In the genomic region with DNA sequence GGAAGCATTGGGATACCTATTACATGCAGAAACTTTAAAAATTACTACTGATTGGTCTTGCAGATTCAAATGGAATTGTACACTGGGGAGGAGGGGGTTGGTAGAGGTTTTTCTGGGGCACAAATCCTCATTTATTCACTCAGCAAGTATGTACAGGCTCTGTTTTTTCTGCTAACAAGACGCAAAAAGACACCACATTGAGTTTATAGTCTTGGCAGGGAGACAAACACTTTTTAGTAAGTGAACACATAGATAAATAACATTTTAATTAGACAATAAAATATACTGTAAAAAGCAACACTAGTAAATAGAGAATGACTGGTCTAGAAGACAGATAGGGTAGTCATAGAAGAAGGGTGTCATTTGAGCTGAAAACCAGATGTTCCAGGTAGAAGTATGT, we compare ENCODE assay signal across 25 cellular contexts. TPM values are rescaled to one million over a fixed set of nuclear protein-coding genes. Genes with fewer than 3 reads are reported as not detected.
"Had no signal": no experiment of that assay in that cellular context is flagged by ENCODE, and none has a peak within 500 bp of the region (broad histone marks: within the 10 kb centered on the region; RNA-seq: fewer than 3 reads in every experiment).

No MANE protein-coding gene starts in this region.

- H3K36me3 Mint-ChIP-seq: activated naive CD4-positive, alpha-beta T cell treated with anti-CD3 and anti-CD28 coated beads, Interleukin-2, amount 10 ng/mL, durations not matched to agents 7 days and 5 days; activated naive CD8-positive, alpha-beta T cell treated with anti-CD3 and anti-CD28 coated beads for 36 hours; WTC11 had no signal

- H3K27ac Mint-ChIP-seq: activated CD4-positive, alpha-beta memory T cell treated with anti-CD3 and anti-CD28 coated beads, Interleukin-2, amount 10 ng/mL, durations not matched to agents 7 days and 5 days; activated CD4-positive, alpha-beta T cell treated with anti-CD3 and anti-CD28 coated beads, Interleukin-2, amount 10 ng/mL, durations not matched to agents 7 days and 5 days; activated naive CD4-positive, alpha-beta T cell treated with anti-CD3 and anti-CD28 coated beads, Interleukin-2, amount 10 ng/mL, durations not matched to agents 7 days and 5 days; activated naive CD8-positive, alpha-beta T cell treated with anti-CD3 and anti-CD28 coated beads for 36 hours; activated T-cell treated with anti-CD3 and anti-CD28 coated beads, Interleukin-2, amount 50 U/mL, for 72 hours; activated T-helper 2 cell treated with anti-CD3 and anti-CD28 coated beads, Interferon-gamma antibody, Interleukin-2, Interleukin-4, amounts not matched to agents 10 μg/mL and 5 μg/mL and 100 μg/mL, durations not matched to agents 14 hours and 24 hours and 36 hours; T-helper 1 cell treated with Interleukin-12 subunit alpha and Interleukin-12 subunit beta and Interleukin-4 antibody, amounts not matched to agents 30 μg/mL and 1 μg/mL, for 36 hours; WTC11 had no signal

- H3K4me3 Mint-ChIP-seq: activated CD4-positive, alpha-beta memory T cell treated with anti-CD3 and anti-CD28 coated beads, Interleukin-2, amount 10 ng/mL, durations not matched to agents 7 days and 5 days; activated CD4-positive, alpha-beta T cell treated with anti-CD3 and anti-CD28 coated beads, Interleukin-2, amount 10 ng/mL, durations not matched to agents 7 days and 5 days; activated naive CD4-positive, alpha-beta T cell treated with anti-CD3 and anti-CD28 coated beads, Interleukin-2, amount 10 ng/mL, durations not matched to agents 7 days and 5 days; activated naive CD8-positive, alpha-beta T cell treated with anti-CD3 and anti-CD28 coated beads for 36 hours; activated T-cell treated with anti-CD3 and anti-CD28 coated beads, Interleukin-2, amount 50 U/mL, for 72 hours; T-helper 1 cell treated with Interleukin-12 subunit alpha and Interleukin-12 subunit beta and Interleukin-4 antibody, amounts not matched to agents 30 μg/mL and 1 μg/mL, for 36 hours; WTC11 had no signal

- H3K4me3 ChIP-seq: K562, PC-9 had no signal

- DNase-seq: activated CD4-positive, alpha-beta memory T cell treated with anti-CD3 and anti-CD28 coated beads, Interleukin-2, amount 10 ng/mL, durations not matched to agents 7 days and 5 days; activated CD4-positive, alpha-beta T cell treated with anti-CD3 and anti-CD28 coated beads, Interleukin-2, amount 10 ng/mL, durations not matched to agents 7 days and 5 days; activated CD4-positive, CD25-positive, alpha-beta regulatory T cell treated with anti-CD3 and anti-CD28 coated beads, Interleukin-2, amount 50 U/mL, for 72 hours; activated CD8-positive, alpha-beta memory T cell treated with anti-CD3 and anti-CD28 coated beads, Interleukin-2, amount 50 U/mL, for 4 hours; activated gamma-delta T cell treated with Interleukin-2 at 50 U/mL for 16 hours; activated naive CD4-positive, alpha-beta T cell treated with anti-CD3 and anti-CD28 coated beads, Interleukin-2, amount 10 ng/mL, durations not matched to agents 7 days and 5 days; activated naive CD8-positive, alpha-beta T cell treated with anti-CD3 and anti-CD28 coated beads for 36 hours; activated T-cell treated with anti-CD3 and anti-CD28 coated beads, Interleukin-2, amount 50 U/mL, for 72 hours; caudate nucleus; NCI-H1092; NCI-H1417 treated with DMSO at 0.1 percent for 48 hours; NCI-H1694; NCI-H2029; NCI-H2107; NCI-H2171 treated with DMSO at 0.1 percent for 48 hours; NCI-H226; NCI-H526; NCI-H82; PC-9; SHP77 treated with DMSO at 0.1 percent for 48 hours had no signal

- H3K4me1 Mint-ChIP-seq: activated CD4-positive, alpha-beta memory T cell treated with anti-CD3 and anti-CD28 coated beads, Interleukin-2, amount 10 ng/mL, durations not matched to agents 7 days and 5 days; activated CD4-positive, alpha-beta T cell treated with anti-CD3 and anti-CD28 coated beads, Interleukin-2, amount 10 ng/mL, durations not matched to agents 7 days and 5 days; activated naive CD4-positive, alpha-beta T cell treated with anti-CD3 and anti-CD28 coated beads, Interleukin-2, amount 10 ng/mL, durations not matched to agents 7 days and 5 days; activated naive CD8-positive, alpha-beta T cell treated with anti-CD3 and anti-CD28 coated beads for 36 hours; WTC11 had no signal

- H3K27me3 Mint-ChIP-seq: activated CD4-positive, alpha-beta T cell treated with anti-CD3 and anti-CD28 coated beads, Interleukin-2, amount 10 ng/mL, durations not matched to agents 7 days and 5 days; activated naive CD4-positive, alpha-beta T cell treated with anti-CD3 and anti-CD28 coated beads, Interleukin-2, amount 10 ng/mL, durations not matched to agents 7 days and 5 days; activated naive CD8-positive, alpha-beta T cell treated with anti-CD3 and anti-CD28 coated beads for 36 hours had no signal

- H3K9me3 Mint-ChIP-seq: activated CD4-positive, alpha-beta memory T cell treated with anti-CD3 and anti-CD28 coated beads, Interleukin-2, amount 10 ng/mL, durations not matched to agents 7 days and 5 days; activated CD4-positive, alpha-beta T cell treated with anti-CD3 and anti-CD28 coated beads, Interleukin-2, amount 10 ng/mL, durations not matched to agents 7 days and 5 days; activated naive CD4-positive, alpha-beta T cell treated with anti-CD3 and anti-CD28 coated beads, Interleukin-2, amount 10 ng/mL, durations not matched to agents 7 days and 5 days; activated naive CD8-positive, alpha-beta T cell treated with anti-CD3 and anti-CD28 coated beads for 36 hours; activated T-cell treated with anti-CD3 and anti-CD28 coated beads, Interleukin-2, amount 50 U/mL, for 72 hours; activated T-helper 2 cell treated with anti-CD3 and anti-CD28 coated beads, Interferon-gamma antibody, Interleukin-2, Interleukin-4, amounts not matched to agents 10 μg/mL and 5 μg/mL and 100 μg/mL, durations not matched to agents 14 hours and 24 hours and 36 hours; T-helper 1 cell treated with Interleukin-12 subunit alpha and Interleukin-12 subunit beta and Interleukin-4 antibody, amounts not matched to agents 30 μg/mL and 1 μg/mL, for 36 hours had no signal

RNA-seq across cellular contexts. Expression of gene GLIPR1L2, which starts 23.8 kb away (rescaled TPM):
- total RNA-seq: activated naive CD8-positive, alpha-beta T cell treated with anti-CD3 and anti-CD28 coated beads for 36 hours; activated T-helper 2 cell treated with anti-CD3 and anti-CD28 coated beads, Interferon-gamma antibody, Interleukin-2, Interleukin-4, amounts not matched to agents 10 μg/mL and 5 μg/mL and 100 μg/mL, durations not matched to agents 14 hours and 24 hours and 36 hours; K562; PC-9; SK-MEL-5; WTC11 had no signal
